Comparison of ENCODE assay signal across 23 cellular contexts in genomic region chr7:2010551-2011265, GRCh38.
DNase-seq lines count a peak whose midpoint lies in the region; TF ChIP-seq lines count a peak whose summit lies in the region.
"Had no signal": no experiment of that assay in that cellular context is flagged by ENCODE, and none has a peak within 500 bp of the region (broad histone marks: within the 10 kb centered on the region; RNA-seq: fewer than 3 reads in every experiment).

No MANE protein-coding gene starts in this region.

- no peak for TF ChIP-seq CTCF in brain (conservative IDR thresholded peaks at IDR 0.05)
- no peak for TF ChIP-seq CTCF in sigmoid colon (IDR thresholded peaks at IDR 0.05)

- no peak for TF ChIP-seq POLR2A in sigmoid colon (IDR thresholded peaks at IDR 0.05)

- H3K27me3 Mint-ChIP-seq in activated naive CD4-positive, alpha-beta T cell treated with anti-CD3 and anti-CD28 coated beads for 36 hours (ENCODE audit: low read depth): no peaks in the 10 kb centered on the region
- no peaks in the 10 kb centered on the region for H3K27me3 Mint-ChIP-seq in brain
- H3K27me3 Mint-ChIP-seq: activated B cell treated with CpG ODN at 0.5 μM for 24 hours had no signal

- intact Hi-C loops in activated naive CD4-positive, alpha-beta T cell treated with anti-CD3 and anti-CD28 coated beads for 36 hours (cut with micrococcal nuclease): no loop called here
- intact Hi-C loops in sigmoid colon (cut with DNase I): no loop called here

- 91 to 94% methylated on average over 29 of the region's 29 CpGs for WGBS in sigmoid colon, 2 donors

- H3K9me3 Mint-ChIP-seq in activated naive CD4-positive, alpha-beta T cell treated with anti-CD3 and anti-CD28 coated beads for 36 hours: no peaks in the 10 kb centered on the region
- H3K9me3 Mint-ChIP-seq in brain: no peaks in the 10 kb centered on the region
- H3K9me3 Mint-ChIP-seq: activated B cell treated with CpG ODN at 0.5 μM for 24 hours, immature natural killer cell had no signal

- H3K36me3 ChIP-seq in sigmoid colon: peaks cover 0 to 4% (median 0%) of the 10 kb centered on the region in 4 donors
- H3K36me3 ChIP-seq: uterus had no signal

- no peak overlapping the region for H3K27ac Mint-ChIP-seq in activated naive CD4-positive, alpha-beta T cell treated with anti-CD3 and anti-CD28 coated beads for 36 hours
- peak overlapping the region in 4 of 5 experiments; percentile 59 to 91 (median 80) for H3K27ac Mint-ChIP-seq in brain
- H3K27ac Mint-ChIP-seq: activated B cell treated with CpG ODN at 0.5 μM for 24 hours, immature natural killer cell had no signal

- no peaks in the 10 kb centered on the region for H3K36me3 Mint-ChIP-seq in activated naive CD4-positive, alpha-beta T cell treated with anti-CD3 and anti-CD28 coated beads for 36 hours (ENCODE audit: low read depth)
- H3K36me3 Mint-ChIP-seq in brain: peaks cover 4% of the 10 kb centered on the region

- no peak overlapping the region for H3K4me3 Mint-ChIP-seq in activated naive CD4-positive, alpha-beta T cell treated with anti-CD3 and anti-CD28 coated beads for 36 hours
- no peak overlapping the region for H3K4me3 Mint-ChIP-seq in brain
- H3K4me3 Mint-ChIP-seq: activated B cell treated with CpG ODN at 0.5 μM for 24 hours, immature natural killer cell had no signal

- H3K27me3 ChIP-seq in sigmoid colon: no peaks in the 10 kb centered on the region
- H3K27me3 ChIP-seq: ascending aorta, hepatocyte, uterus had no signal

- no peaks in the 10 kb centered on the region for H3K9me3 ChIP-seq in sigmoid colon
- H3K9me3 ChIP-seq: ascending aorta, uterus had no signal

- DNase-seq in activated naive CD4-positive, alpha-beta T cell treated with anti-CD3 and anti-CD28 coated beads, Interleukin-2, amount 50 U/mL, for 16 hours: peak; percentile 8
- DNase-seq in activated naive CD4-positive, alpha-beta T cell treated with anti-CD3 and anti-CD28 coated beads for 36 hours: no peak
- DNase-seq in islet precursor cell (peak; percentile 45), sigmoid colon (peak; percentile 51), NCI-H510A treated with DMSO at 0.1 percent for 48 hours (lab: John Stamatoyannopoulos, UW) (no peak), ACHN (no peak), NCI-H524 (lab: John Stamatoyannopoulos, UW) (no peak)
- DNase-seq: activated B cell treated with CpG ODN at 0.5 μM for 24 hours; activated CD4-positive, alpha-beta T cell treated with anti-CD3 and anti-CD28 coated beads, Interleukin-2, amount 50 U/mL, for 48 hours; activated naive CD4-positive, alpha-beta T cell; activated T-cell treated with anti-CD3 and anti-CD28 coated beads, Interleukin-2, amount 50 U/mL, for 1 hour; HCEC 1CT; immature natural killer cell; KG1; NCI-H1436 treated with DMSO at 0.1 percent for 48 hours; NCI-H524 treated with DMSO at 0.1 percent for 48 hours; T-helper 9 cell; uterus had no signal

- in situ Hi-C loops in ACHN (cut with HindIII; ENCODE audit: low pct_ligation_motif_present, low pct_unique_long_range_greater_than_20kb, low sequenced_read_pairs): no loop called here

- H3K4me1 ChIP-seq in sigmoid colon: peaks cover 0 to 16% (median 0%) of the 10 kb centered on the region in 4 donors
- H3K4me1 ChIP-seq: ascending aorta, uterus had no signal

- no peak overlapping the region for H3K27ac ChIP-seq in sigmoid colon
- H3K27ac ChIP-seq: ascending aorta, epithelial cell of prostate, hepatocyte, uterus had no signal

- no peak overlapping the region for H3K4me3 ChIP-seq in sigmoid colon
- H3K4me3 ChIP-seq: ascending aorta, hepatocyte, lung, uterus had no signal

- TF ChIP-seq EP300 in sigmoid colon (IDR thresholded peaks at IDR 0.05): no peak

- H3K4me1 Mint-ChIP-seq in activated naive CD4-positive, alpha-beta T cell treated with anti-CD3 and anti-CD28 coated beads for 36 hours (ENCODE audit: low read depth): no peaks in the 10 kb centered on the region
- peaks cover 51% of the 10 kb centered on the region for H3K4me1 Mint-ChIP-seq in brain

- CTCF ChIA-PET in activated naive CD4-positive, alpha-beta T cell treated with anti-CD3 and anti-CD28 coated beads for 36 hours (lab: Charles Lee): no interaction called here

Comparison
In these comparisons a context has a peak if more than half of its experiments do, and no peak if none do; other contexts are left out.
1. DNase-seq: peak in activated naive CD4-positive, alpha-beta T cell treated with anti-CD3 and anti-CD28 coated beads, Interleukin-2, amount 50 U/mL, for 16 hours (single experiment), islet precursor cell (single experiment) and sigmoid colon (single experiment); none in activated naive CD4-positive, alpha-beta T cell treated with anti-CD3 and anti-CD28 coated beads for 36 hours (single experiment), NCI-H510A treated with DMSO at 0.1 percent for 48 hours (single experiment), ACHN (single experiment) and NCI-H524 (0 of 2).